10 cellular contexts compared by ENCODE assay signal in genomic region chr6:31680226-31680840, GRCh38. TPM values are rescaled to one million over a fixed set of nuclear protein-coding genes. Genes with fewer than 3 reads are reported as not detected.
DNase-seq lines count a peak whose midpoint lies in the region; ATAC-seq and TF ChIP-seq lines count a peak whose summit lies in the region.
"Had no signal": no experiment of that assay in that cellular context is flagged by ENCODE, and none has a peak within 500 bp of the region (broad histone marks: within the 10 kb centered on the region; RNA-seq: fewer than 3 reads in every experiment).

No MANE protein-coding gene starts in this region.

- no peaks in the 10 kb centered on the region for H3K36me3 ChIP-seq in thoracic aorta
- H3K36me3 ChIP-seq: SJCRH30 had no signal

- H3K4me1 Mint-ChIP-seq in memory B cell, result peaks cover 34% of the 10 kb centered on the region

- H3K4me3 Mint-ChIP-seq in memory B cell, result peak overlapping the region; percentile 85

- TF ChIP-seq CTCF in thoracic aorta (IDR thresholded peaks at IDR 0.05), result no peak

- H3K36me3 Mint-ChIP-seq in memory B cell, result no peaks in the 10 kb centered on the region

- no peaks in the 10 kb centered on the region for H3K9me3 Mint-ChIP-seq in memory B cell

- H3K27me3 Mint-ChIP-seq in memory B cell, result no peaks in the 10 kb centered on the region

- peak; percentile 77 for DNase-seq in activated CD8-positive, alpha-beta memory T cell treated with anti-CD3 and anti-CD28 coated beads, Interleukin-2, amount 50 U/mL, for 48 hours
- no peak for DNase-seq in activated CD8-positive, alpha-beta memory T cell treated with anti-CD3 and anti-CD28 coated beads, Interleukin-2, amount 50 U/mL, for 4 hours
- DNase-seq in amniotic stem cell (lab: John Stamatoyannopoulos, UW), result peak; percentile 75
- DNase-seq in memory B cell (ENCODE audit: low spot score in 2 of 2), result no peak
- no peak for DNase-seq in thoracic aorta (ENCODE audit: low spot score)
- DNase-seq in NCI-H526 (lab: John Stamatoyannopoulos, UW), result no peak

- peak overlapping the region; percentile 73 for H3K27ac Mint-ChIP-seq in memory B cell

- ATAC-seq in memory B cell (ENCODE audit: low read depth) (peak; percentile 13), thoracic aorta (ENCODE audit: insufficient number of reproducible peaks, low FRiP score, low read depth) (no peak), GM21529 (IDR thresholded peaks at IDR 0.05; ENCODE audit: unreplicated experiment) (no peak), HG02571 (IDR thresholded peaks at IDR 0.05; ENCODE audit: unreplicated experiment) (no peak)

- H3K4me3 ChIP-seq in thoracic aorta, result peak overlapping the region; percentile 82
- H3K4me3 ChIP-seq: SJCRH30 had no signal

- H3K27me3 ChIP-seq in thoracic aorta (replicated peaks; ENCODE audit: insufficient read depth), result no peaks in the 10 kb centered on the region
- H3K27me3 ChIP-seq: SJCRH30 had no signal

- peaks cover 0 to 15% of the 10 kb centered on the region in 2 donors for H3K4me1 ChIP-seq in thoracic aorta (ENCODE audit: control insufficient read depth in 1 of 2, low read depth in 2 of 2)

- H3K9me3 ChIP-seq in thoracic aorta, result no peaks in the 10 kb centered on the region
- H3K9me3 ChIP-seq: SJCRH30 had no signal

- peak overlapping the region; percentile 17 to 65 for H3K27ac ChIP-seq in thoracic aorta
- H3K27ac ChIP-seq: C4-2B, SJCRH30 had no signal

RNA-seq across cellular contexts. Expression of gene LY6G5C, which starts 0.5 kb away (rescaled TPM):
- total RNA-seq in thoracic aorta, result not detected

RNA-seq across cellular contexts. Expression of gene LY6G5B, which starts 10.6 kb away (rescaled TPM):
- total RNA-seq in thoracic aorta, result 10 to 100 TPM in 1 of 2 donors, 1 to 10 TPM in 1; 9.6 to 24.3 TPM

RNA-seq across cellular contexts. Expression of gene CSNK2B, which starts 14.5 kb away (rescaled TPM):
- total RNA-seq in thoracic aorta, result 100 to 1,000 TPM; 175 to 202 TPM

RNA-seq across cellular contexts. Expression of gene GPANK1, which starts 15.5 kb away (rescaled TPM):
- 10 to 100 TPM; 15.0 to 19.2 TPM for total RNA-seq in thoracic aorta

RNA-seq across cellular contexts. Expression of gene C6orf47, which starts 19.8 kb away (rescaled TPM):
- total RNA-seq in thoracic aorta, result 10 to 100 TPM; 23.7 to 40.1 TPM

Comparison
In these comparisons a context has a peak if more than half of its experiments do, and no peak if none do; other contexts are left out.
1. DNase-seq: peak in activated CD8-positive, alpha-beta memory T cell treated with anti-CD3 and anti-CD28 coated beads, Interleukin-2, amount 50 U/mL, for 48 hours (single experiment) and amniotic stem cell (single experiment); none in activated CD8-positive, alpha-beta memory T cell treated with anti-CD3 and anti-CD28 coated beads, Interleukin-2, amount 50 U/mL, for 4 hours (single experiment), memory B cell (0 of 2), thoracic aorta (single experiment) and NCI-H526 (0 of 2).